Comparison of ENCODE assay signal across 21 cellular contexts in the genomic region with DNA sequence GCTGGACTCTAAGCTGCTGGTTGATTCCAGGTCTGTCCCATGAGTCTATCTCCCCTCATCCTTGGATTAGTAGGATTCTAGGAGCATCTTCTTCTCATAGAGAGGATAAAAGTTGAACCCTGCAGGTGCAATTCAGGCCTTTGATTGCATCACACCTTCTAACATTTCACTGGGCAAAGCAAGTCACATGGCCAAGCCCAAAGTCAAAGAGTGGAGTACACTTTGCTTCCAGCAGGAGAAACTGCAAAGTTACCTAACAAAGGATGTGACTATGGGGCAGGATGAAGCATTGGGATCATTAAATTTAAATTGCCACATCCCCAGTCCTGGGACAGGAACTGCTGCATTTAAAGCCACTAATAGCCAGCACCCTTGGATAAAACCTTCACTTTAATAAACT. TPM values are rescaled to one million over a fixed set of nuclear protein-coding genes. Genes with fewer than 3 reads are reported as not detected.
DNase-seq lines count a peak whose midpoint lies in the region; ATAC-seq and TF ChIP-seq lines count a peak whose summit lies in the region.
"Had no signal": no experiment of that assay in that cellular context is flagged by ENCODE, and none has a peak within 500 bp of the region (broad histone marks: within the 10 kb centered on the region; RNA-seq: fewer than 3 reads in every experiment).

No MANE protein-coding gene starts in this region.

- TF ChIP-seq CTCF in H9 (conservative IDR thresholded peaks at IDR 0.05) (peak; percentile 42; the same call in 2 of the 3 replicates), PC-3 (conservative IDR thresholded peaks at IDR 0.05; ENCODE audit: low read depth, low read length) (no peak), endothelial cell (IDR thresholded peaks at IDR 0.05; ENCODE audit: unreplicated experiment) (peak; percentile 54), progenitor cell of endocrine pancreas (IDR thresholded peaks at IDR 0.05; ENCODE audit: unreplicated experiment) (peak; percentile 28), lower lobe of right lung (IDR thresholded peaks at IDR 0.05) (no peak)

- H2BK120ac ChIP-seq in H9 (ENCODE audit: low read depth, low read length, poor library complexity, severe bottlenecking): no peak overlapping the region

- CTCF ChIA-PET in PC-3 (lab: Charles Lee): no interaction called here

- no peak for ATAC-seq in PC-3
- ATAC-seq in lower lobe of right lung: no peak
- ATAC-seq: gastrocnemius medialis had no signal

- no TSS peak for BruUV-seq in PC-3 (replicated peaks; lab: Mats Ljungman, UMichigan)

- no peaks in the 10 kb centered on the region for H3K23me2 ChIP-seq in H9 (ENCODE audit: insufficient read length, low read depth, low read length, poor library complexity, severe bottlenecking)

- intact Hi-C loops in PC-3 (cut with micrococcal nuclease): no loop called here
- intact Hi-C loops in lower lobe of right lung (cut with DNase I): no loop called here

- no peak overlapping the region for H2AK5ac ChIP-seq in H9 (ENCODE audit: insufficient read length, low read length)

- no peaks in the 10 kb centered on the region for H3K9me3 ChIP-seq in H9 (ENCODE audit: control insufficient read depth, low read depth, low read length)
- H3K9me3 ChIP-seq in PC-3 (ENCODE audit: low read length): no peaks in the 10 kb centered on the region
- H3K9me3 ChIP-seq in lower lobe of right lung: no peaks in the 10 kb centered on the region
- H3K9me3 ChIP-seq: BLaER1 treated with 17β-estradiol and CSF1 and Interleukin-3, amounts not matched to agents 10 nM and 100 nM; gastrocnemius medialis; MG63; prostate gland had no signal

- no peaks in the 10 kb centered on the region for H3K79me1 ChIP-seq in H9 (ENCODE audit: insufficient read depth, low read depth, low read length, poor library complexity, severe bottlenecking)

- H3K9me3 Mint-ChIP-seq in H9: 0 out of 5 replicates have a peak, but pooled peaks cover 0 to under 1% of the 10 kb centered on the region in 2 experiments
- H3K9me3 Mint-ChIP-seq in endothelial cell (ENCODE audit: unreplicated experiment): no peaks in the 10 kb centered on the region
- H3K9me3 Mint-ChIP-seq in progenitor cell of endocrine pancreas (ENCODE audit: low read depth): no peaks in the 10 kb centered on the region
- H3K9me3 Mint-ChIP-seq: nephron; T-helper 2 cell treated with Interferon-gamma antibody and Interleukin-4, amounts not matched to agents 5 μg/mL and 100 μg/mL, for 36 hours had no signal

- H3K4me1 Mint-ChIP-seq in H9 (no peaks in the 10 kb centered on the region), endothelial cell (ENCODE audit: unreplicated experiment) (no peaks in the 10 kb centered on the region), progenitor cell of endocrine pancreas (ENCODE audit: low read depth) (no peaks in the 10 kb centered on the region)
- H3K4me1 Mint-ChIP-seq: nephron had no signal

- POLR2A ChIA-PET in PC-3 (lab: Charles Lee; ENCODE audit: unreplicated experiment): no interaction called here

- H3K79me2 ChIP-seq in H9 (ENCODE audit: insufficient read depth, low read length): no peaks in the 10 kb centered on the region
- H3K79me2 ChIP-seq in PC-3 (ENCODE audit: low read length): no peaks in the 10 kb centered on the region

- H2BK12ac ChIP-seq in H9 (ENCODE audit: insufficient read length, low read depth, low read length): no peak overlapping the region

- H2AFZ ChIP-seq in H9 (ENCODE audit: low read length): no peak overlapping the region
- no peak overlapping the region for H2AFZ ChIP-seq in PC-3 (ENCODE audit: low read length)

- no peak overlapping the region for H3K14ac ChIP-seq in H9 (ENCODE audit: insufficient read depth, low read length)

- H3F3A ChIP-seq in PC-3 (ENCODE audit: low read length, unreplicated experiment): no peaks in the 10 kb centered on the region

- H3K4ac ChIP-seq in H9 (ENCODE audit: low read depth, low read length): no peak overlapping the region

- H3K56ac ChIP-seq in H9 (ENCODE audit: insufficient read length, low read depth, low read length): no peak overlapping the region

- no peak overlapping the region for H3K27ac Mint-ChIP-seq in H9
- no peak overlapping the region for H3K27ac Mint-ChIP-seq in endothelial cell (ENCODE audit: unreplicated experiment)
- no peak overlapping the region for H3K27ac Mint-ChIP-seq in progenitor cell of endocrine pancreas
- H3K27ac Mint-ChIP-seq: nephron; T-helper 2 cell treated with Interferon-gamma antibody and Interleukin-4, amounts not matched to agents 5 μg/mL and 100 μg/mL, for 36 hours had no signal

- no peak overlapping the region for H3T11ph ChIP-seq in H9 (ENCODE audit: low read length)

- H3K27me3 Mint-ChIP-seq in H9 (ENCODE audit: low read depth): peaks cover 3% of the 10 kb centered on the region; the same call in 1 of the 2 replicates
- H3K27me3 Mint-ChIP-seq in endothelial cell (ENCODE audit: unreplicated experiment): peaks cover 2% of the 10 kb centered on the region
- peaks cover 24% of the 10 kb centered on the region for H3K27me3 Mint-ChIP-seq in progenitor cell of endocrine pancreas

- no peaks in the 10 kb centered on the region for H3K36me3 Mint-ChIP-seq in H9 (ENCODE audit: insufficient read depth in 1 of 3, low read depth in 3 of 3)
- no peaks in the 10 kb centered on the region for H3K36me3 Mint-ChIP-seq in endothelial cell (ENCODE audit: low read depth, unreplicated experiment)
- H3K36me3 Mint-ChIP-seq in progenitor cell of endocrine pancreas (ENCODE audit: insufficient read depth): no peaks in the 10 kb centered on the region

- H3K27ac ChIP-seq in H9 (ENCODE audit: insufficient read length, low read depth, low read length) (no peak overlapping the region), PC-3 (ENCODE audit: low read length) (no peak overlapping the region), lower lobe of right lung (no peak overlapping the region)
- H3K27ac ChIP-seq: BLaER1 treated with 17β-estradiol and CSF1 and Interleukin-3, amounts not matched to agents 10 nM and 100 nM; gastrocnemius medialis; prostate gland had no signal

- no peaks in the 10 kb centered on the region for H4K20me1 ChIP-seq in H9 (ENCODE audit: control insufficient read depth, insufficient read depth, insufficient read length)
- no peaks in the 10 kb centered on the region for H4K20me1 ChIP-seq in PC-3 (ENCODE audit: low read length)

- no peaks in the 10 kb centered on the region for H3K9me2 ChIP-seq in PC-3 (replicated peaks; ENCODE audit: low read length)

- no peak overlapping the region for H4K91ac ChIP-seq in H9 (ENCODE audit: insufficient read length, low read depth, low read length)

- no peak overlapping the region for H3K4me2 ChIP-seq in H9 (ENCODE audit: insufficient read depth, insufficient read length, low read length)
- no peak overlapping the region for H3K4me2 ChIP-seq in PC-3 (ENCODE audit: low read length)
- H3K4me2 ChIP-seq: BLaER1 treated with 17β-estradiol and CSF1 and Interleukin-3, amounts not matched to agents 10 nM and 100 nM had no signal

- H3K4me3 ChIP-seq in PC-3 (ENCODE audit: low read length) (no peak overlapping the region), lower lobe of right lung (no peak overlapping the region)
- H3K4me3 ChIP-seq: BLaER1 treated with 17β-estradiol and CSF1 and Interleukin-3, amounts not matched to agents 10 nM and 100 nM; gastrocnemius medialis; MG63; prostate gland had no signal

- no peak overlapping the region for H4K8ac ChIP-seq in H9 (replicated peaks; ENCODE audit: insufficient read length, low read depth, low read length)

- H2BK5ac ChIP-seq in H9 (ENCODE audit: insufficient read length, low read length): no peak overlapping the region

- no peaks in the 10 kb centered on the region for H3K4me1 ChIP-seq in H9 (ENCODE audit: insufficient read depth, low read length)
- no peaks in the 10 kb centered on the region for H3K4me1 ChIP-seq in PC-3 (ENCODE audit: insufficient read depth, low read length)
- H3K4me1 ChIP-seq in lower lobe of right lung: no peaks in the 10 kb centered on the region
- H3K4me1 ChIP-seq: BLaER1 treated with 17β-estradiol and CSF1 and Interleukin-3, amounts not matched to agents 10 nM and 100 nM; gastrocnemius medialis; prostate gland had no signal

- no peak overlapping the region for H3K23ac ChIP-seq in H9 (ENCODE audit: insufficient read length, low read depth, low read length)

- DNase-seq in H9 (peak; percentile 37), PC-3 (peak; percentile 32), endothelial cell (ENCODE audit: low spot score) (no peak), progenitor cell of endocrine pancreas (ENCODE audit: low spot score, unreplicated experiment) (no peak), T-helper 9 cell (no peak), lower lobe of right lung (no peak)
- DNase-seq in activated naive CD4-positive, alpha-beta T cell treated with anti-CD3 and anti-CD28 coated beads, Interleukin-2, amount 50 U/mL, for 16 hours: no peak
- DNase-seq: activated CD8-positive, alpha-beta memory T cell treated with anti-CD3 and anti-CD28 coated beads, Interleukin-2, amount 50 U/mL, for 4 hours; activated gamma-delta T cell treated with Interleukin-2 at 50 U/mL for 16 hours; anterior cingulate cortex; gastrocnemius medialis; MG63; NCI-H2029; NCI-H510A; small intestine; stimulated activated CD4-positive, alpha-beta T cell treated with anti-CD3 and anti-CD28 coated beads, Interleukin-4, amount 100 ng/mL, for 4 hours; stimulated activated CD8-positive, alpha-beta memory T cell treated with anti-CD3 and anti-CD28 coated beads, Interleukin-4, amount 100 ng/mL, for 48 hours had no signal

- H2BK20ac ChIP-seq in H9 (ENCODE audit: low read depth, low read length, poor library complexity, severe bottlenecking): no peak overlapping the region

- H3K27me3 ChIP-seq in H9 (ENCODE audit: insufficient read depth, low read length): no peaks in the 10 kb centered on the region
- peaks cover 61% of the 10 kb centered on the region for H3K27me3 ChIP-seq in PC-3 (ENCODE audit: low read length)
- peaks cover 11% of the 10 kb centered on the region for H3K27me3 ChIP-seq in lower lobe of right lung (ENCODE audit: low read depth)
- H3K27me3 ChIP-seq: BLaER1 treated with 17β-estradiol and CSF1 and Interleukin-3, amounts not matched to agents 10 nM and 100 nM had no signal

- H2BK15ac ChIP-seq in H9 (ENCODE audit: low read depth, low read length): no peak overlapping the region

- H3K9ac ChIP-seq in H9 (ENCODE audit: extremely low read depth, insufficient read length, low read length) (no peak overlapping the region), PC-3 (ENCODE audit: low read length) (no peak overlapping the region)
- H3K9ac ChIP-seq: BLaER1 treated with 17β-estradiol and CSF1 and Interleukin-3, amounts not matched to agents 10 nM and 100 nM had no signal

- no peak overlapping the region for H3K18ac ChIP-seq in H9 (ENCODE audit: insufficient read length, low read depth, low read length)

- no peak overlapping the region for H4K5ac ChIP-seq in H9 (ENCODE audit: insufficient read length, low read depth, low read length)

- H3K4me3 Mint-ChIP-seq in H9 (no peak overlapping the region), endothelial cell (ENCODE audit: unreplicated experiment) (no peak overlapping the region), progenitor cell of endocrine pancreas (ENCODE audit: low read depth) (no peak overlapping the region)
- H3K4me3 Mint-ChIP-seq: nephron; T-helper 2 cell treated with Interferon-gamma antibody and Interleukin-4, amounts not matched to agents 5 μg/mL and 100 μg/mL, for 36 hours had no signal

- H3K36me3 ChIP-seq in PC-3 (ENCODE audit: low read depth, low read length) (no peaks in the 10 kb centered on the region), lower lobe of right lung (no peaks in the 10 kb centered on the region)
- H3K36me3 ChIP-seq: BLaER1 treated with 17β-estradiol and CSF1 and Interleukin-3, amounts not matched to agents 10 nM and 100 nM; gastrocnemius medialis; MG63; prostate gland had no signal

RNA-seq across cellular contexts. Expression of gene EGFLAM, which starts 51.0 kb away (rescaled TPM):
- 0.33 TPM in 2 replicates for total RNA-seq in H9 (2021)
- not detected in 2 replicates for total RNA-seq in PC-3 (2014; rRNA removed)
- 29.6 TPM for total RNA-seq in endothelial cell (ENCODE audit: unreplicated experiment)
- 0.18 and 0.69 TPM in 2 replicates for total RNA-seq in progenitor cell of endocrine pancreas
- 2.4 TPM for total RNA-seq in lower lobe of right lung

Comparison
In these comparisons a context has a peak if more than half of its experiments do, and no peak if none do; other contexts are left out.
1. DNase-seq: peak in H9 (single experiment) and PC-3 (single experiment); none in endothelial cell (single experiment), progenitor cell of endocrine pancreas (single experiment), T-helper 9 cell (single experiment), activated naive CD4-positive, alpha-beta T cell treated with anti-CD3 and anti-CD28 coated beads, Interleukin-2, amount 50 U/mL, for 16 hours (single experiment) and lower lobe of right lung (single experiment).
2. CTCF ChIP-seq: peak in H9 (single experiment), endothelial cell (single experiment) and progenitor cell of endocrine pancreas (single experiment); none in PC-3 (single experiment) and lower lobe of right lung (single experiment).